In genomic region chr12:1529862-1530591, GRCh38 we compare ENCODE assay signal across 8 cellular contexts.
DNase-seq lines count a peak whose midpoint lies in the region; ATAC-seq and TF ChIP-seq lines count a peak whose summit lies in the region.

No MANE protein-coding gene starts in this region.

- H3K27ac ChIP-seq in OCI-LY3 (ENCODE audit: low read length): no peak overlapping the region

- H4K20me1 ChIP-seq in OCI-LY3 (ENCODE audit: insufficient read depth, low read length): no peaks in the 10 kb centered on the region; the same call in 1 of the 2 replicates

- CTCF ChIA-PET in GM10248 (lab: Yijun Ruan, JAX): interaction anchor here (1.5 to 2.9 kb wide), 3 partner anchors 13 to 412 kb away, joined by 4 to 11 read pairs (median 5); no protein-coding TSS in a partner anchor

- peaks cover 13% of the 10 kb centered on the region for H3K27me3 Mint-ChIP-seq in endothelial cell (ENCODE audit: unreplicated experiment)
- H3K27me3 Mint-ChIP-seq in naive B cell: peaks cover 54 to 79% (median 75%) of the 10 kb centered on the region in 3 donors

- H3K4me1 Mint-ChIP-seq in endothelial cell (ENCODE audit: unreplicated experiment) (peaks cover 12% of the 10 kb centered on the region), naive B cell (peaks cover 27 to 37% (median 28%) of the 10 kb centered on the region in 3 donors)

- peak overlapping the region; percentile 24; the same call in 1 of the 2 replicates for H2AFZ ChIP-seq in OCI-LY3 (ENCODE audit: low read depth, low read length)

- H3K27ac Mint-ChIP-seq in endothelial cell (ENCODE audit: unreplicated experiment) (peak overlapping the region; percentile 89), naive B cell (peak overlapping the region in 3 of 6 donors; percentile 39 to 81 (median 68))

- H3K27me3 ChIP-seq in OCI-LY3 (ENCODE audit: low read depth, low read length): peaks cover 8% of the 10 kb centered on the region

- H3K9me3 Mint-ChIP-seq in endothelial cell (ENCODE audit: unreplicated experiment) (no peaks in the 10 kb centered on the region), naive B cell (peaks cover 0 to 6% (median 0%) of the 10 kb centered on the region in 7 donors)

- H3K36me3 Mint-ChIP-seq in endothelial cell (ENCODE audit: low read depth, unreplicated experiment) (peaks cover 3% of the 10 kb centered on the region), naive B cell (peaks cover 6 to 7% of the 10 kb centered on the region in 2 donors)

- no peaks in the 10 kb centered on the region for H3K36me3 ChIP-seq in OCI-LY3 (replicated peaks; ENCODE audit: low read depth, low read length)

- H3K4me3 ChIP-seq in OCI-LY3 (ENCODE audit: low read length): peak overlapping the region; percentile 80

- POLR2A ChIA-PET in GM10248 (lab: Yijun Ruan, JAX): no interaction called here

- DNase-seq in GM10248 (ENCODE audit: extremely low spot score) (peak; percentile 66), endothelial cell (ENCODE audit: low spot score) (peak; percentile 40), naive B cell (no peak), HUDEP-2 (lab: John Stamatoyannopoulos, UW; ENCODE audit: unreplicated experiment in 76 of 76) (no peak), dedifferentiated amniotic fluid mesenchymal stem cell (ENCODE audit: extremely low spot score) (no peak), NCI-H1436 (lab: John Stamatoyannopoulos, UW) (no peak)

- H3K4me2 ChIP-seq in OCI-LY3 (ENCODE audit: low read length): peak overlapping the region; percentile 87

- TF ChIP-seq CTCF in GM10248 (IDR thresholded peaks at IDR 0.05; ENCODE audit: control extremely low read depth, extremely low read depth, low read depth, missing control alignments) (no peak), OCI-LY3 (IDR thresholded peaks at IDR 0.05; ENCODE audit: low read depth, low read length) (no peak), endothelial cell (IDR thresholded peaks at IDR 0.05; ENCODE audit: unreplicated experiment) (no peak)

- ATAC-seq in naive B cell (ENCODE audit: low read depth in 2 of 2): peak; percentile 22 to 32
- no peak for ATAC-seq in GM18520 (IDR thresholded peaks at IDR 0.05; ENCODE audit: unreplicated experiment)

- H3K4me3 Mint-ChIP-seq in endothelial cell (ENCODE audit: unreplicated experiment) (peak overlapping the region; percentile 93), naive B cell (peak overlapping the region; percentile 87 to 94 (median 90))

- H3K79me2 ChIP-seq in OCI-LY3 (ENCODE audit: low read length): peaks cover 40% of the 10 kb centered on the region

- H3K9ac ChIP-seq in OCI-LY3 (ENCODE audit: low read length): peak overlapping the region; percentile 69

- peaks cover 58% of the 10 kb centered on the region for H3K4me1 ChIP-seq in OCI-LY3 (ENCODE audit: low read length)

- no peaks in the 10 kb centered on the region for H3K9me3 ChIP-seq in OCI-LY3 (ENCODE audit: insufficient read depth, low read length)

Comparison
In these comparisons a context has a peak if more than half of its experiments do, and no peak if none do; other contexts are left out.
1. DNase-seq: peak in GM10248 (single experiment) and endothelial cell (single experiment); none in naive B cell (single experiment), HUDEP-2 (0 of 76), dedifferentiated amniotic fluid mesenchymal stem cell (single experiment) and NCI-H1436 (single experiment).